15 cellular contexts compared by ENCODE assay signal in the genomic region with DNA sequence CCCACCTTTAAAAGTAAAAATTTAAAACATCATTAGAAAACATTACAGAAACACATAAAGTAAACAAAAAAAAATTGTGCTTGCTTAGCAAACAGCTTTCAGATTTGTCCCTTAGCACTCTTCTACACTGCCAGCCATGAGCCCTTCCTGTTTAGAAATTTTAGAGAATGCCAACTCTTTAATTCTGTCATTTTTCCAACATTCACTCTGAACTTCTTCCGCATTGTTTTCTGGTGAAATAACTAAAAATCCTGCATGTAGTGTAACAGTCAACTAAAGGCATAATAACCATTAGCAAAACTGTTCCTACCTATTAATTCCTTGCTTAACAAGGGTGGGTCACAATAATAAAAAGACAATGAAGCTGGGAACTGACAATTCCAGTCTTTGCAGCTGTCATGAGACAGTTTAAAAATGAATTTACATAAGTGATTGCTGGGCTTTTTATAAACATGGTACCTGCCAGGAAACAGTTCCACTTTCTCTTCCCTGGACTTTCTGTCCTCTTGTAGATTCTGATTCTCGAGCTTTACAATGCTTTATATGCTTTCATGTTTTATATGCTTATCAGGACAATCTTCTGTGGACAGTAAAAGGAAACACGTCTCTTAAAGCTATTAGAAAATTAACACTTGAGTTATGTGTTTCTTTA. TPM values are rescaled to one million over a fixed set of nuclear protein-coding genes. Genes with fewer than 3 reads are reported as not detected.
DNase-seq lines count a peak whose midpoint lies in the region; ATAC-seq, FAIRE-seq and TF ChIP-seq lines count a peak whose summit lies in the region.
"Had no signal": no experiment of that assay in that cellular context is flagged by ENCODE, and none has a peak within 500 bp of the region (broad histone marks: within the 10 kb centered on the region; RNA-seq: fewer than 3 reads in every experiment).

No MANE protein-coding gene starts in this region.

- CTCF ChIA-PET in Calu3 (lab: Charles Lee), result interaction anchor here (0.5 to 1.4 kb wide), 6 partner anchors 27 to 426 kb away, joined by 3 to 5 read pairs (median 3); no protein-coding TSS in a partner anchor

- H3K27ac Mint-ChIP-seq in Calu3 (ENCODE audit: unreplicated experiment), result peak overlapping the region; percentile 50
- no peak overlapping the region for H3K27ac Mint-ChIP-seq in activated T-helper 2 cell treated with anti-CD3 and anti-CD28 coated beads, Interferon-gamma antibody, Interleukin-2, Interleukin-4, amounts not matched to agents 10 μg/mL and 5 μg/mL and 100 μg/mL, durations not matched to agents 14 hours and 24 hours and 36 hours
- H3K27ac Mint-ChIP-seq: activated CD4-positive, alpha-beta T cell treated with anti-CD3 and anti-CD28 coated beads for 36 hours; activated naive CD4-positive, alpha-beta T cell treated with anti-CD3 and anti-CD28 coated beads for 36 hours had no signal

- FAIRE-seq in pancreas (lab: Jason Lieb, UNC), result peak; percentile 9
- FAIRE-seq: endometrium, GM19239 had no signal

- 33 to 41% (median 37%) methylated on average over 3 of the region's 3 CpGs for WGBS in heart left ventricle, 4 donors
- 16 to 19% methylated on average over 3 of the region's 3 CpGs for WGBS in pancreas, 2 donors

- ATAC-seq in heart left ventricle, result peak in 2 of 4 donors; percentile 12 to 33
- peak; percentile 70 to 77 (median 72) for ATAC-seq in pancreas
- no peak for ATAC-seq in GM21529 (IDR thresholded peaks at IDR 0.05; ENCODE audit: unreplicated experiment)
- ATAC-seq: activated CD4-positive, alpha-beta T cell treated with anti-CD3 and anti-CD28 coated beads for 36 hours had no signal

- peak overlapping the region in 8 of 12 donors; percentile 9 to 65 (median 42) for H3K27ac ChIP-seq in heart left ventricle
- H3K27ac ChIP-seq in pancreas, result peak overlapping the region in 3 of 4 donors; percentile 28 to 74 (median 73)
- H3K27ac ChIP-seq: HL-60 had no signal

- intact Hi-C loops in Calu3 (cut with micrococcal nuclease; ENCODE audit: unreplicated experiment), result loop anchor here (2.0 kb wide), 1 partner anchor 17 kb away; no protein-coding TSS in a partner anchor
- intact Hi-C loops in heart left ventricle (cut with DNase I), result no loop called here
- intact Hi-C loops in pancreas (cut with DNase I), result no loop called here
- intact Hi-C loops in activated T-helper 2 cell treated with anti-CD3 and anti-CD28 coated beads, Interferon-gamma antibody, Interleukin-2, Interleukin-4, amounts not matched to agents 10 μg/mL and 5 μg/mL and 100 μg/mL, durations not matched to agents 14 hours and 24 hours and 36 hours (cut with micrococcal nuclease), result no loop called here

- H3K36me3 Mint-ChIP-seq in Calu3 (ENCODE audit: insufficient read depth, unreplicated experiment), result peaks cover 12% of the 10 kb centered on the region
- no peaks in the 10 kb centered on the region for H3K36me3 Mint-ChIP-seq in activated T-helper 2 cell treated with anti-CD3 and anti-CD28 coated beads, Interferon-gamma antibody, Interleukin-2, Interleukin-4, amounts not matched to agents 10 μg/mL and 5 μg/mL and 100 μg/mL, durations not matched to agents 14 hours and 24 hours and 36 hours (ENCODE audit: low read depth)

- H3K9me3 ChIP-seq in adipocyte (ENCODE audit: control insufficient read depth, low read length) (no peaks in the 10 kb centered on the region), heart left ventricle (peaks cover 0 to 5% (median 0%) of the 10 kb centered on the region in 12 donors), pancreas (no peaks in the 10 kb centered on the region)

- peaks cover 7% of the 10 kb centered on the region for H3K36me3 ChIP-seq in adipocyte (ENCODE audit: control insufficient read depth, insufficient read depth, low read length, severe bottlenecking)
- no peaks in the 10 kb centered on the region for H3K36me3 ChIP-seq in heart left ventricle
- H3K36me3 ChIP-seq in pancreas, result no peaks in the 10 kb centered on the region

- H3K9ac ChIP-seq in adipocyte (ENCODE audit: low read length), result peak overlapping the region; percentile 23

- H3K27me3 Mint-ChIP-seq in Calu3 (ENCODE audit: unreplicated experiment), result no peaks in the 10 kb centered on the region
- H3K27me3 Mint-ChIP-seq in activated T-helper 2 cell treated with anti-CD3 and anti-CD28 coated beads, Interferon-gamma antibody, Interleukin-2, Interleukin-4, amounts not matched to agents 10 μg/mL and 5 μg/mL and 100 μg/mL, durations not matched to agents 14 hours and 24 hours and 36 hours (ENCODE audit: low read depth), result peaks cover 12% of the 10 kb centered on the region

- no peak for TF ChIP-seq POLR2A in heart left ventricle (IDR thresholded peaks at IDR 0.05)

- H3K27me3 ChIP-seq in adipocyte (replicated peaks; ENCODE audit: control insufficient read depth, insufficient read depth, low read length), result no peaks in the 10 kb centered on the region
- no peaks in the 10 kb centered on the region for H3K27me3 ChIP-seq in heart left ventricle
- H3K27me3 ChIP-seq in pancreas, result no peaks in the 10 kb centered on the region

- no peak overlapping the region for H3K4me3 Mint-ChIP-seq in Calu3 (ENCODE audit: low read depth, unreplicated experiment)
- H3K4me3 Mint-ChIP-seq in activated T-helper 2 cell treated with anti-CD3 and anti-CD28 coated beads, Interferon-gamma antibody, Interleukin-2, Interleukin-4, amounts not matched to agents 10 μg/mL and 5 μg/mL and 100 μg/mL, durations not matched to agents 14 hours and 24 hours and 36 hours (ENCODE audit: low read depth), result no peak overlapping the region
- H3K4me3 Mint-ChIP-seq: activated CD4-positive, alpha-beta T cell treated with anti-CD3 and anti-CD28 coated beads for 36 hours; activated naive CD4-positive, alpha-beta T cell treated with anti-CD3 and anti-CD28 coated beads for 36 hours had no signal

- no TSS peak for BruUV-seq in Calu3 (replicated peaks; lab: Mats Ljungman, UMichigan)

- H3K4me1 Mint-ChIP-seq in Calu3 (ENCODE audit: low read depth, unreplicated experiment), result peaks cover 54% of the 10 kb centered on the region
- no peaks in the 10 kb centered on the region for H3K4me1 Mint-ChIP-seq in activated T-helper 2 cell treated with anti-CD3 and anti-CD28 coated beads, Interferon-gamma antibody, Interleukin-2, Interleukin-4, amounts not matched to agents 10 μg/mL and 5 μg/mL and 100 μg/mL, durations not matched to agents 14 hours and 24 hours and 36 hours (ENCODE audit: low read depth)
- H3K4me1 Mint-ChIP-seq: activated CD4-positive, alpha-beta T cell treated with anti-CD3 and anti-CD28 coated beads for 36 hours had no signal

- no peak for DNase-seq in Calu3
- DNase-seq in adipocyte (ENCODE audit: low read depth), result peak; percentile 35
- no peak for DNase-seq in heart left ventricle
- no peak for DNase-seq in pancreas
- no peak for DNase-seq in NCI-H128 (lab: John Stamatoyannopoulos, UW; ENCODE audit: unreplicated experiment)
- DNase-seq in activated T-helper 2 cell treated with anti-CD3 and anti-CD28 coated beads, Interferon-gamma antibody, Interleukin-2, Interleukin-4, amounts not matched to agents 10 μg/mL and 5 μg/mL and 100 μg/mL, durations not matched to agents 14 hours and 24 hours and 36 hours (ENCODE audit: low spot score), result no peak
- DNase-seq in cerebellar cortex (ENCODE audit: low spot score), result no peak
- DNase-seq: activated CD4-positive, alpha-beta T cell treated with anti-CD3 and anti-CD28 coated beads for 36 hours; activated naive CD4-positive, alpha-beta T cell treated with anti-CD3 and anti-CD28 coated beads for 36 hours; C1 segment of cervical spinal cord; NCI-H1694 had no signal

- TF ChIP-seq CTCF in Calu3 (IDR thresholded peaks at IDR 0.05; ENCODE audit: unreplicated experiment), result no peak
- no peak for TF ChIP-seq CTCF in heart left ventricle (IDR thresholded peaks at IDR 0.05)
- TF ChIP-seq CTCF in pancreas (IDR thresholded peaks at IDR 0.05), result no peak

- H3K9me3 Mint-ChIP-seq in Calu3 (ENCODE audit: low read depth, unreplicated experiment), result no peaks in the 10 kb centered on the region
- H3K9me3 Mint-ChIP-seq in activated T-helper 2 cell treated with anti-CD3 and anti-CD28 coated beads, Interferon-gamma antibody, Interleukin-2, Interleukin-4, amounts not matched to agents 10 μg/mL and 5 μg/mL and 100 μg/mL, durations not matched to agents 14 hours and 24 hours and 36 hours, result no peaks in the 10 kb centered on the region
- H3K9me3 Mint-ChIP-seq: activated naive CD4-positive, alpha-beta T cell treated with anti-CD3 and anti-CD28 coated beads for 36 hours had no signal

- H3K4me1 ChIP-seq in adipocyte (ENCODE audit: control insufficient read depth, insufficient read depth, low read length) (peaks cover 70% of the 10 kb centered on the region), heart left ventricle (peaks cover 0 to 58% (median 33%) of the 10 kb centered on the region in 12 donors), pancreas (peaks cover 10 to 26% (median 13%) of the 10 kb centered on the region in 3 donors)

- H3K4me3 ChIP-seq in adipocyte (ENCODE audit: low read length) (peak overlapping the region; percentile 64), heart left ventricle (no peak overlapping the region), pancreas (no peak overlapping the region)

RNA-seq across cellular contexts. Expression of a gene that starts 19.0 kb away (rescaled TPM):
- 72.2 and 85.6 TPM in 2 replicates for total RNA-seq in Calu3 (2022)
- total RNA-seq in heart left ventricle, result 10 to 100 TPM; 27.2 to 80.2 (median 44.6) TPM
- 10 to 100 TPM in 1 of 2 donors, 1 to 10 TPM in 1; 7.7 to 47.3 TPM for polyA plus RNA-seq in heart left ventricle
- total RNA-seq in pancreas, result 10 to 100 TPM; 16.0 to 39.8 (median 23.2) TPM
- 10 to 100 TPM in 1 of 2 donors, 1 to 10 TPM in 1; 7.3 to 19.7 TPM for polyA plus RNA-seq in pancreas
- 0.16 and 0.25 TPM in 2 replicates for total RNA-seq in activated T-helper 2 cell treated with anti-CD3 and anti-CD28 coated beads, Interferon-gamma antibody, Interleukin-2, Interleukin-4, amounts not matched to agents 10 μg/mL and 5 μg/mL and 100 μg/mL, durations not matched to agents 14 hours and 24 hours and 36 hours

Comparison
In these comparisons a context has a peak if more than half of its experiments do, and no peak if none do; other contexts are left out.
1. RNA of a gene that starts 19.0 kb away (total RNA-seq): 72.2 to 85.6 TPM in Calu3, 27.2 to 80.2 TPM in heart left ventricle and 16.0 to 39.8 TPM in pancreas; 0.16 to 0.25 TPM in activated T-helper 2 cell treated with anti-CD3 and anti-CD28 coated beads, Interferon-gamma antibody, Interleukin-2, Interleukin-4, amounts not matched to agents 10 μg/mL and 5 μg/mL and 100 μg/mL, durations not matched to agents 14 hours and 24 hours and 36 hours; every median in the first group is over 10 times any median in the second.